29 cellular contexts compared by ENCODE assay signal in the genomic region with DNA sequence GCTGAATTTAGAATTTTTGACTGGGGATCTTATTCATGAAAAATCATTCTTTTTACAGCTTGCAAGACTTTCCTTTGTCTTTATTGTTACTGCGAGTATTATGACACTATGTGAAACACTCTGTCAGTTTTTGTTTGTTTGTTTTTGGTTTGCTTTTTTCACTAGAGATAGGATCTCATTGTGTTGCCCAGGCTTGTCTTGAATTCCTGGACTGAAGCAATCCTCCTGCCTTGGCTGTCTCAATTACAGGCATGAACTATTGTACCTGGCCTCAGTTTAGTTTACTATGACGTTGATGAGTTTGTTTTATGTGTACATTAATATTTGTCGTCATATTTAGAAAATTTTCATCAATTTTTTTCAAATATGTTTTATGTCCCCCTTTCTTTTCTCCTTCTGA.
"Had no signal": no experiment of that assay in that cellular context is flagged by ENCODE, and none has a peak within 500 bp of the region (broad histone marks: within the 10 kb centered on the region; RNA-seq: fewer than 3 reads in every experiment).

No MANE protein-coding gene starts in this region.

- H3K4me3 Mint-ChIP-seq: activated B cell treated with CpG ODN at 0.5 μM for 24 hours; activated CD4-positive, alpha-beta memory T cell treated with anti-CD3 and anti-CD28 coated beads for 36 hours; activated CD4-positive, alpha-beta T cell treated with anti-CD3 and anti-CD28 coated beads, Interleukin-2, amount 10 ng/mL, durations not matched to agents 7 days and 5 days; activated naive CD8-positive, alpha-beta T cell treated with anti-CD3 and anti-CD28 coated beads, Interleukin-2, amount 50 U/mL, for 24 hours; activated T-cell treated with anti-CD3 and anti-CD28 coated beads, Interleukin-2, amount 50 U/mL, for 4 hours; central memory CD8-positive, alpha-beta T cell; T-helper 1 cell treated with Interleukin-12 subunit alpha and Interleukin-12 subunit beta and Interleukin-4 antibody, amounts not matched to agents 30 μg/mL and 1 μg/mL, for 36 hours had no signal

- ATAC-seq: activated naive CD4-positive, alpha-beta T cell treated with anti-CD3 and anti-CD28 coated beads, Interleukin-2, amount 50 U/mL, for 72 hours; activated naive CD8-positive, alpha-beta T cell treated with anti-CD3 and anti-CD28 coated beads, Interleukin-2, amount 50 U/mL, for 24 hours; activated T-cell treated with anti-CD3 and anti-CD28 coated beads, Interleukin-2, amount 50 U/mL, for 4 hours; body of pancreas had no signal

- H3K27me3 Mint-ChIP-seq: activated B cell treated with CpG ODN at 0.5 μM for 24 hours; activated CD4-positive, alpha-beta memory T cell treated with anti-CD3 and anti-CD28 coated beads for 36 hours; activated CD4-positive, alpha-beta T cell treated with anti-CD3 and anti-CD28 coated beads, Interleukin-2, amount 10 ng/mL, durations not matched to agents 7 days and 5 days; activated naive CD8-positive, alpha-beta T cell treated with anti-CD3 and anti-CD28 coated beads, Interleukin-2, amount 50 U/mL, for 24 hours; central memory CD8-positive, alpha-beta T cell had no signal

- H3K27ac ChIP-seq: ascending aorta, body of pancreas, Peyer's patch, RWPE1, SJSA1 had no signal

- H3K4me1 ChIP-seq: ascending aorta, body of pancreas, Peyer's patch, SJSA1 had no signal

- DNase-seq: activated B cell treated with CpG ODN at 0.5 μM for 24 hours; activated CD4-positive, alpha-beta memory T cell treated with anti-CD3 and anti-CD28 coated beads for 36 hours; activated CD4-positive, alpha-beta T cell treated with anti-CD3 and anti-CD28 coated beads for 1 hour; activated CD4-positive, alpha-beta T cell treated with anti-CD3 and anti-CD28 coated beads, Interleukin-2, amount 10 ng/mL, durations not matched to agents 7 days and 5 days; activated CD8-positive, alpha-beta memory T cell treated with anti-CD3 and anti-CD28 coated beads for 24 hours; activated effector memory CD4-positive, alpha-beta T cell treated with anti-CD3 and anti-CD28 coated beads, Interleukin-2, amount 50 U/mL, for 16 hours; activated naive CD4-positive, alpha-beta T cell treated with Interleukin-2 at 50 U/mL for 16 hours; activated naive CD8-positive, alpha-beta T cell treated with anti-CD3 and anti-CD28 coated beads, Interleukin-2, amount 50 U/mL, for 24 hours; activated T-cell treated with anti-CD3 and anti-CD28 coated beads, Interleukin-2, amount 50 U/mL, for 4 hours; amniotic stem cell; body of pancreas; Kasumi-1; KBM-7; NCI-H1048; NCI-H146; NCI-H187 treated with DMSO at 0.1 percent for 48 hours; NCI-H2081 treated with DMSO at 0.1 percent for 48 hours; NCI-H510A treated with DMSO at 0.1 percent for 48 hours; NCI-H69; NK-92 treated with Interleukin-12 subunit alpha and Interleukin-12 subunit beta, amount 100 ng/mL, for 24 hours; OCI-M1; Peyer's patch; SHP77 had no signal

- H3K36me3 Mint-ChIP-seq: activated CD4-positive, alpha-beta memory T cell treated with anti-CD3 and anti-CD28 coated beads for 36 hours had no signal

- H3K9me3 ChIP-seq: ascending aorta, body of pancreas, Peyer's patch, SJSA1 had no signal

- H3K27ac Mint-ChIP-seq: activated B cell treated with CpG ODN at 0.5 μM for 24 hours; activated CD4-positive, alpha-beta memory T cell treated with anti-CD3 and anti-CD28 coated beads for 36 hours; activated CD4-positive, alpha-beta T cell treated with anti-CD3 and anti-CD28 coated beads, Interleukin-2, amount 10 ng/mL, durations not matched to agents 7 days and 5 days; activated naive CD4-positive, alpha-beta T cell treated with anti-CD3 and anti-CD28 coated beads, Interleukin-2, amount 50 U/mL, for 72 hours; activated naive CD8-positive, alpha-beta T cell treated with anti-CD3 and anti-CD28 coated beads, Interleukin-2, amount 50 U/mL, for 24 hours; T-helper 1 cell treated with Interleukin-12 subunit alpha and Interleukin-12 subunit beta and Interleukin-4 antibody, amounts not matched to agents 30 μg/mL and 1 μg/mL, for 36 hours had no signal

- H3K27me3 ChIP-seq: ascending aorta, body of pancreas, Peyer's patch, SJSA1 had no signal

- H3K4me1 Mint-ChIP-seq: activated B cell treated with CpG ODN at 0.5 μM for 24 hours; activated CD4-positive, alpha-beta T cell treated with anti-CD3 and anti-CD28 coated beads, Interleukin-2, amount 10 ng/mL, durations not matched to agents 7 days and 5 days; activated naive CD8-positive, alpha-beta T cell treated with anti-CD3 and anti-CD28 coated beads, Interleukin-2, amount 50 U/mL, for 24 hours; central memory CD8-positive, alpha-beta T cell had no signal
